In the genomic region with DNA sequence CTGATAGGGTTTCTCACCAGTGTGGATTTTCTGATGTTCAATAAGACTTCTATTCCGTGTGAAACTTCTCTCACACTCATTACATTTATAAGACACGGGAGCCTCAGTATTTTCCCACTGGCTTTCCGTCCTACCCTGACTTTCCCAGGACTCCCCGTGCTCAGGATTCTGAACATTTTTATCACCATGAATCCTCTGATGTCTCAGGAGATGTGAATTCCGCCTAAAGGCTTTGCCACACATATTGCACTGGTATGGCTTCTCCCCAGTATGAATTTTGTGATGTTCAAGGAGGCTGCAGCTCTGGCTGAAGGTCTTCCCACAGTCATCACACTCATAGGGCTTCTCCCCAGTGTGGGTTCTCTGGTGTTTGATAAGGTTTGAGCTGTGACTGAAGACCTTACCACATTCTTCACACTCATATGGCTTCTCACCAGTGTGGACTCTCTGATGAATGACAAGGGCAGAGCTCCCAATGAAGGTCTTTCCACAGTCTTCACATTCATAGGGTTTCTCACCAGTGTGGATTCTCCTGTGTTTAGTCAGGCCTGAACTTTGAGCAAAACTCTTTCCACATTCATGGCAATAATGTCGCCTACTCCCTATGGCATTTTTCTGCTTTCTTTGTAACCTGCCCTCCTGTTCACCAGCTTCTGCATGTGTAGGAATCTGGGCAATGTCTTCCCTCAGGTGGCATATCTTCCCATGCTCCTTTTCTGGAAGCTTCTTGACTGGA, we compare ENCODE assay signal across 27 cellular contexts. TPM values are rescaled to one million over a fixed set of nuclear protein-coding genes. Genes with fewer than 3 reads are reported as not detected.
"Had no signal": no experiment of that assay in that cellular context is flagged by ENCODE, and none has a peak within 500 bp of the region (broad histone marks: within the 10 kb centered on the region; RNA-seq: fewer than 3 reads in every experiment).

No MANE protein-coding gene starts in this region.

- H3K27ac ChIP-seq: ascending aorta, body of pancreas, cardiac muscle cell had no signal

- H3K4me3 Mint-ChIP-seq: activated CD8-positive, alpha-beta memory T cell treated with anti-CD3 and anti-CD28 coated beads, Interleukin-2, amount 10 ng/mL, durations not matched to agents 7 days and 5 days; activated naive CD8-positive, alpha-beta T cell treated with anti-CD3 and anti-CD28 coated beads, Interleukin-2, amount 50 U/mL, for 24 hours; activated T-cell treated with anti-CD3 and anti-CD28 coated beads, Interleukin-2, amount 50 U/mL, for 24 hours; activated T-helper 1 cell treated with anti-CD3 and anti-CD28 coated beads, Interleukin-12 subunit alpha, Interleukin-12 subunit beta, Interleukin-2, Interleukin-4 antibody, amounts not matched to agents 30 ng/mL and 10 ng/mL and 1 ng/mL, durations not matched to agents 14 hours and 24 hours and 36 hours; T-helper 1 cell treated with Interleukin-12 subunit alpha and Interleukin-12 subunit beta and Interleukin-4 antibody, amounts not matched to agents 30 μg/mL and 1 μg/mL, for 36 hours had no signal

- H3K9me3 Mint-ChIP-seq: activated naive CD4-positive, alpha-beta T cell treated with anti-CD3 and anti-CD28 coated beads, Interleukin-2, amount 50 U/mL, for 72 hours; activated naive CD8-positive, alpha-beta T cell treated with anti-CD3 and anti-CD28 coated beads, Interleukin-2, amount 50 U/mL, for 24 hours; activated T-cell treated with anti-CD3 and anti-CD28 coated beads, Interleukin-2, amount 50 U/mL, for 24 hours; activated T-helper 1 cell treated with anti-CD3 and anti-CD28 coated beads, Interleukin-12 subunit alpha, Interleukin-12 subunit beta, Interleukin-2, Interleukin-4 antibody, amounts not matched to agents 30 ng/mL and 10 ng/mL and 1 ng/mL, durations not matched to agents 14 hours and 24 hours and 36 hours; T-helper 1 cell treated with Interleukin-12 subunit alpha and Interleukin-12 subunit beta and Interleukin-4 antibody, amounts not matched to agents 30 μg/mL and 1 μg/mL, for 36 hours had no signal

- H3K27ac Mint-ChIP-seq: activated CD8-positive, alpha-beta memory T cell treated with anti-CD3 and anti-CD28 coated beads, Interleukin-2, amount 10 ng/mL, durations not matched to agents 7 days and 5 days; activated naive CD4-positive, alpha-beta T cell treated with anti-CD3 and anti-CD28 coated beads, Interleukin-2, amount 50 U/mL, for 72 hours; activated naive CD8-positive, alpha-beta T cell treated with anti-CD3 and anti-CD28 coated beads, Interleukin-2, amount 50 U/mL, for 24 hours; activated T-cell treated with anti-CD3 and anti-CD28 coated beads, Interleukin-2, amount 50 U/mL, for 24 hours; activated T-helper 1 cell treated with anti-CD3 and anti-CD28 coated beads, Interleukin-12 subunit alpha, Interleukin-12 subunit beta, Interleukin-2, Interleukin-4 antibody, amounts not matched to agents 30 ng/mL and 10 ng/mL and 1 ng/mL, durations not matched to agents 14 hours and 24 hours and 36 hours; T-helper 1 cell treated with Interleukin-12 subunit alpha and Interleukin-12 subunit beta and Interleukin-4 antibody, amounts not matched to agents 30 μg/mL and 1 μg/mL, for 36 hours had no signal

- H3K4me1 ChIP-seq: ascending aorta had no signal

- H3K27me3 Mint-ChIP-seq: activated CD8-positive, alpha-beta memory T cell treated with anti-CD3 and anti-CD28 coated beads, Interleukin-2, amount 10 ng/mL, durations not matched to agents 7 days and 5 days; activated naive CD8-positive, alpha-beta T cell treated with anti-CD3 and anti-CD28 coated beads, Interleukin-2, amount 50 U/mL, for 24 hours; activated T-cell treated with anti-CD3 and anti-CD28 coated beads, Interleukin-2, amount 50 U/mL, for 24 hours had no signal

- ATAC-seq: activated CD4-positive, CD25-positive, alpha-beta regulatory T cell treated with anti-CD3 and anti-CD28 coated beads, Interleukin-2, amount 50 U/mL, for 24 hours; activated CD8-positive, alpha-beta memory T cell treated with anti-CD3 and anti-CD28 coated beads, Interleukin-2, amount 10 ng/mL, durations not matched to agents 7 days and 5 days; activated naive CD4-positive, alpha-beta T cell treated with anti-CD3 and anti-CD28 coated beads, Interleukin-2, amount 50 U/mL, for 72 hours; activated naive CD8-positive, alpha-beta T cell treated with anti-CD3 and anti-CD28 coated beads, Interleukin-2, amount 50 U/mL, for 24 hours; body of pancreas had no signal

- H3K9me3 ChIP-seq: ascending aorta, body of pancreas, MG63 had no signal

- DNase-seq: activated CD4-positive, alpha-beta T cell treated with anti-CD3 and anti-CD28 coated beads for 4 hours; activated CD4-positive, alpha-beta T cell treated with anti-CD3 and anti-CD28 coated beads, Interleukin-2, amount 50 U/mL, for 4 hours; activated CD8-positive, alpha-beta memory T cell treated with anti-CD3 and anti-CD28 coated beads, Interleukin-2, amount 10 ng/mL, durations not matched to agents 7 days and 5 days; activated effector memory CD4-positive, alpha-beta T cell treated with anti-CD3 and anti-CD28 coated beads, Interleukin-2, amount 50 U/mL, for 16 hours; activated naive CD4-positive, alpha-beta T cell treated with Interleukin-2 at 50 U/mL for 16 hours; activated naive CD8-positive, alpha-beta T cell treated with anti-CD3 and anti-CD28 coated beads, Interleukin-2, amount 50 U/mL, for 24 hours; activated T-cell treated with anti-CD3 and anti-CD28 coated beads, Interleukin-2, amount 50 U/mL, for 24 hours; amniotic stem cell; body of pancreas; MG63; MV-4-11; NCI-H1092 treated with DMSO at 0.1 percent for 48 hours; NCI-H1417 treated with DMSO at 0.1 percent for 48 hours; NCI-H1694; NCI-H2029; NCI-H345; NCI-H510A; NCI-H69; NK-92 treated with Interleukin-12 subunit alpha and Interleukin-12 subunit beta, amount 100 ng/mL, for 24 hours; SHP77 treated with DMSO at 0.1 percent for 48 hours had no signal

- H3K4me3 ChIP-seq: ascending aorta, body of pancreas, cardiac muscle cell, MG63 had no signal

- H3K27me3 ChIP-seq: ascending aorta, body of pancreas, cardiac muscle cell, MG63 had no signal

RNA-seq across cellular contexts. Expression of a gene that starts 13.7 kb away (rescaled TPM):
- total RNA-seq: activated naive CD4-positive, alpha-beta T cell treated with anti-CD3 and anti-CD28 coated beads, Interleukin-2, amount 50 U/mL, for 72 hours; ascending aorta; cardiac muscle cell; SK-MEL-5 had no signal
- polyA plus RNA-seq: cardiac muscle cell had no signal
